ENCODE assay signal across 1 cellular context in the genomic region with DNA sequence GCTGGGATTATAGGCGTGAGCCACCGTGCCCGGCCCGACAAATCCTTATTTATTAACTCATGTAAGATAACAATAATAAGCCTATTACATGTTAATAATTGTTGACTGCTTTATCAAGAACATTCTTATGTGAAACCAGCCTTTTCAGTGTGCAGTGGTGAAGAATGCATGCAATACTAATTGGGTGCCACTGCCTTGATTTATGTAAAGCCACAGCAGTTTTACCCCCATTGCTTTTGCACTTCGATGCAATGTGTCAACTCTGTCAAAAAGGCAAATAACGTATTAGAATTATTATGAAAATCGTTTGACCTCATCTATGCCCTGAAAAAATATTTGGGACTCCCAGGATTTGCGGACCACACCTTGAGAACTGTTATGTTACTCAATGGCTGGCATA.
TF ChIP-seq lines count a peak whose summit lies in the region.

No MANE protein-coding gene starts in this region.

TF ChIP-seq in IMR-90, 13 proteins besides CTCF, POLR2A, EP300 and RAD21:
- TF ChIP-seq, protein P1, sequence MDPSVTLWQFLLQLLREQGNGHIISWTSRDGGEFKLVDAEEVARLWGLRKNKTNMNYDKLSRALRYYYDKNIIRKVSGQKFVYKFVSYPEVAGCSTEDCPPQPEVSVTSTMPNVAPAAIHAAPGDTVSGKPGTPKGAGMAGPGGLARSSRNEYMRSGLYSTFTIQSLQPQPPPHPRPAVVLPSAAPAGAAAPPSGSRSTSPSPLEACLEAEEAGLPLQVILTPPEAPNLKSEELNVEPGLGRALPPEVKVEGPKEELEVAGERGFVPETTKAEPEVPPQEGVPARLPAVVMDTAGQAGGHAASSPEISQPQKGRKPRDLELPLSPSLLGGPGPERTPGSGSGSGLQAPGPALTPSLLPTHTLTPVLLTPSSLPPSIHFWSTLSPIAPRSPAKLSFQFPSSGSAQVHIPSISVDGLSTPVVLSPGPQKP (IDR thresholded peaks at IDR 0.05; ENCODE audit: borderline replicate concordance, low read depth, low read length): no peak
- TF ChIP-seq SMC3 (IDR thresholded peaks at IDR 0.05; ENCODE audit: low read depth, low read length): no peak
- TF ChIP-seq CHD1 (IDR thresholded peaks at IDR 0.05; ENCODE audit: low read depth, low read length): no peak
